23 cellular contexts compared by ENCODE assay signal in the genomic region with DNA sequence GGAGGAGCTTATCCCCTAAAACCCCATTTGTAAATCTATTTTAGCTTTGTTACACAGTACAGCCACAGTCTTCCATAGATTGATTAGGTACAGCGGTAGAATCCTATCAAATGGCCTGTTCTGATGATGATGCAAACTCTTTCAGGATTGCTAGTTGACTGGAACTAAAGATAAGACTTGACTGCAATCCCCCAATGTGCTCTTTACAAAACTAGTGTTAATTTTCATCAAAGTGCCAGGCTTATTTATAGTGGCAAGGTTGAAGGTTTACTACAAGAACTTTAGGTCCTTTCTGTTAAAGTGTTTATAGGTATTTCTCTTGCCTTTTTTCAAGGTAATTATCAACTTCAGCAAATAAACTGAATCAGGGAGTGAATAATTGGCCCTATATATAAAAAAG. TPM values are rescaled to one million over a fixed set of nuclear protein-coding genes. Genes with fewer than 3 reads are reported as not detected.
"Had no signal": no experiment of that assay in that cellular context is flagged by ENCODE, and none has a peak within 500 bp of the region (broad histone marks: within the 10 kb centered on the region; RNA-seq: fewer than 3 reads in every experiment).

No MANE protein-coding gene starts in this region.

- DNase-seq: dorsolateral prefrontal cortex; effector CD8-positive, alpha-beta T cell; heart left ventricle; hippocampal formation; kidney glomerular epithelial cell; naive thymus-derived CD8-positive, alpha-beta T cell; right cardiac atrium; stimulated activated CD4-positive, alpha-beta T cell treated with anti-CD3 and anti-CD28 coated beads, Interleukin-2, amount 100 ng/mL, for 48 hours; stimulated activated naive CD4-positive, alpha-beta T cell treated with Interleukin-2 at 50 U/mL for 16 hours; uterus had no signal

- H3K9me3 ChIP-seq: heart left ventricle, uterus had no signal

- H3K27ac Mint-ChIP-seq: naive thymus-derived CD8-positive, alpha-beta T cell; type B pancreatic cell had no signal

- H3K27ac ChIP-seq: coronary artery, dorsolateral prefrontal cortex, heart left ventricle, uterus had no signal

- H3K4me3 Mint-ChIP-seq: naive thymus-derived CD8-positive, alpha-beta T cell; type B pancreatic cell had no signal

- H3K4me1 ChIP-seq: heart left ventricle, uterus had no signal

- H3K4me3 ChIP-seq: coronary artery, dorsolateral prefrontal cortex, heart left ventricle, smooth muscle cell, uterus had no signal

- H3K4me2 ChIP-seq: smooth muscle cell had no signal

- ATAC-seq: esophagus mucosa; heart left ventricle; naive thymus-derived CD8-positive, alpha-beta T cell; right cardiac atrium had no signal

- H3K9me3 Mint-ChIP-seq: naive thymus-derived CD8-positive, alpha-beta T cell; type B pancreatic cell had no signal

RNA-seq across cellular contexts. Expression of a gene that starts 9.0 kb away (rescaled TPM):
- total RNA-seq: glomerular endothelial cell; lung microvascular endothelial cell; mesenteric fat pad; mononuclear cell; naive thymus-derived CD8-positive, alpha-beta T cell; osteocyte; posterior vena cava; right cardiac atrium; smooth muscle cell; uterus had no signal
- polyA plus RNA-seq: fibroblast of lung; heart left ventricle; liver; naive thymus-derived CD8-positive, alpha-beta T cell; neural cell; right cardiac atrium had no signal
